17 cellular contexts compared by ENCODE assay signal in the genomic region with DNA sequence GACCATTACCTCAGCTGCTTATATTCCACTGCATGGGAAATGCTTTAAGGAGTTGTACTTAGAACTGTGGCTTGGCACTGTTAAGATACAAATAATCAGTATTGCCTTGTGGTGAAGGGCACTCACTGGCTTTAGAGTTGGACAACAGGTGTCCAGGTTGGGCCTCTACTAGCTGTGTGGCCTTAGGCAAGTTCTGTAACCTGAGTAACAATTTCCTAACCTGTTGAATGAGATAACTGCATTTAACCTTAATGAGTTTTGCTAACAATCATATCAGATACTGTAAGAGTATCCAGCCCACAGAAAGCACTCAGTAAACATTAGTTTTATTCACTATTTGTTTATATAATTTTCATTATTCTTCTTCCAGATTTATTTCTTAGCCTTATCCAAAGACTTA. TPM values are rescaled to one million over a fixed set of nuclear protein-coding genes. Genes with fewer than 3 reads are reported as not detected.
DNase-seq lines count a peak whose midpoint lies in the region; ATAC-seq and TF ChIP-seq lines count a peak whose summit lies in the region.
"Had no signal": no experiment of that assay in that cellular context is flagged by ENCODE, and none has a peak within 500 bp of the region (broad histone marks: within the 10 kb centered on the region; RNA-seq: fewer than 3 reads in every experiment).

No MANE protein-coding gene starts in this region.

- H3K27ac ChIP-seq in CD8-positive, alpha-beta T cell (ENCODE audit: low read depth, low read length): no peak overlapping the region
- H3K27ac ChIP-seq in KMS-11 (peak overlapping the region; percentile 17; the same call in 1 of the 2 replicates), OCI-LY7 (ENCODE audit: low read depth, low read length, poor library complexity, severe bottlenecking) (no peak overlapping the region)

- DNase-seq in CD8-positive, alpha-beta T cell: no peak
- DNase-seq in NCI-H2196 (lab: John Stamatoyannopoulos, UW; ENCODE audit: unreplicated experiment) (peak; percentile 62), astrocyte of the hippocampus (ENCODE audit: low read depth, low spot score) (peak; percentile 40), GDM1 (lab: John Stamatoyannopoulos, UW) (no peak), OCI-LY7 (ENCODE audit: low spot score) (no peak), amniotic stem cell (lab: John Stamatoyannopoulos, UW) (no peak)
- DNase-seq: CD4-positive, alpha-beta memory T cell; H9; Kasumi-1; NCI-H2171; NCI-H510A treated with DMSO at 0.1 percent for 48 hours; NK-92 treated with Interleukin-12 subunit alpha and Interleukin-12 subunit beta, amount 100 ng/mL, for 24 hours; PC-3 had no signal

- H3K9me3 ChIP-seq in CD8-positive, alpha-beta T cell (ENCODE audit: low read length): no peaks in the 10 kb centered on the region
- H3K9me3 ChIP-seq in OCI-LY7 (ENCODE audit: low read length): no peaks in the 10 kb centered on the region

- no peaks in the 10 kb centered on the region for H3K9me3 Mint-ChIP-seq in CD8-positive, alpha-beta T cell
- H3K9me3 Mint-ChIP-seq: CD4-positive, alpha-beta memory T cell; H9 had no signal

- CTCF ChIA-PET in CD8-positive, alpha-beta T cell (lab: Charles Lee): interaction anchor here (0.6 to 0.7 kb wide), 2 partner anchors 14 to 258 kb away, joined by 3 read pairs; no protein-coding TSS in a partner anchor
- CTCF ChIA-PET in OCI-LY7 (lab: Charles Lee; ENCODE audit: unreplicated experiment): no interaction called here

- H3K79me2 ChIP-seq in KMS-11 (ENCODE audit: insufficient read depth, low read depth): no peaks in the 10 kb centered on the region
- H3K79me2 ChIP-seq in OCI-LY7 (ENCODE audit: insufficient read depth, low read depth, low read length): no peaks in the 10 kb centered on the region

- no peaks in the 10 kb centered on the region for H3K4me1 ChIP-seq in CD8-positive, alpha-beta T cell (ENCODE audit: insufficient read depth, low read length)
- H3K4me1 ChIP-seq in KMS-11 (ENCODE audit: low read depth, poor library complexity, severe bottlenecking): peaks cover 39% of the 10 kb centered on the region
- no peaks in the 10 kb centered on the region for H3K4me1 ChIP-seq in OCI-LY7 (ENCODE audit: insufficient read depth, low read length, poor library complexity, severe bottlenecking)

- no peaks in the 10 kb centered on the region for H3K27me3 ChIP-seq in CD8-positive, alpha-beta T cell (ENCODE audit: insufficient read depth, low read length)
- no peaks in the 10 kb centered on the region for H3K27me3 ChIP-seq in KMS-11 (ENCODE audit: insufficient read depth, low read depth)

- H2AFZ ChIP-seq in KMS-11 (ENCODE audit: low read depth): no peak overlapping the region
- H2AFZ ChIP-seq in OCI-LY7 (ENCODE audit: low read length): no peak overlapping the region

- H3K36me3 Mint-ChIP-seq in CD8-positive, alpha-beta T cell: peaks cover 65% of the 10 kb centered on the region

- H3K27me3 Mint-ChIP-seq in CD8-positive, alpha-beta T cell (ENCODE audit: low read depth): no peaks in the 10 kb centered on the region
- H3K27me3 Mint-ChIP-seq: B cell; CD4-positive, alpha-beta memory T cell had no signal

- H3K9ac ChIP-seq in KMS-11: no peak overlapping the region

- H4K20me1 ChIP-seq in KMS-11 (ENCODE audit: insufficient read depth) (no peaks in the 10 kb centered on the region; the same call in 1 of the 2 replicates), OCI-LY7 (ENCODE audit: insufficient read depth, low read length) (no peaks in the 10 kb centered on the region)

- H3K27ac Mint-ChIP-seq in CD8-positive, alpha-beta T cell: peak overlapping the region; percentile 7
- H3K27ac Mint-ChIP-seq: B cell had no signal

- H3K4me3 Mint-ChIP-seq in CD8-positive, alpha-beta T cell: no peak overlapping the region
- H3K4me3 Mint-ChIP-seq: B cell; CD4-positive, alpha-beta memory T cell; H9 had no signal

- no peaks in the 10 kb centered on the region for H3K36me3 ChIP-seq in CD8-positive, alpha-beta T cell (ENCODE audit: insufficient read depth, low read length)
- H3K36me3 ChIP-seq in KMS-11 (ENCODE audit: insufficient read depth): no peaks in the 10 kb centered on the region
- H3K36me3 ChIP-seq in OCI-LY7 (ENCODE audit: insufficient read depth, low read length): peaks cover 63% of the 10 kb centered on the region

- peak overlapping the region; percentile 37; the same call in 1 of the 2 replicates for H3K4me2 ChIP-seq in KMS-11
- no peak overlapping the region for H3K4me2 ChIP-seq in OCI-LY7 (ENCODE audit: low read length)

- BruUV-seq in OCI-LY7 (replicated peaks; lab: Mats Ljungman, UMichigan): no TSS peak

- H3K9me2 ChIP-seq in OCI-LY7 (ENCODE audit: insufficient read depth, low read length): no peaks in the 10 kb centered on the region

- intact Hi-C loops in CD8-positive, alpha-beta T cell (cut with DNase I, micrococcal nuclease): no loop called here
- intact Hi-C loops in OCI-LY7 (cut with micrococcal nuclease; ENCODE audit: unreplicated experiment): no loop called here

- peaks cover 4% of the 10 kb centered on the region for H3K4me1 Mint-ChIP-seq in CD8-positive, alpha-beta T cell (ENCODE audit: low read depth)
- H3K4me1 Mint-ChIP-seq: B cell had no signal

- POLR2A ChIA-PET in CD8-positive, alpha-beta T cell (lab: Charles Lee): interaction anchor here (0.7 kb wide), 1 partner anchor 16 kb away, joined by 4 read pairs; no protein-coding TSS in a partner anchor
- POLR2A ChIA-PET in OCI-LY7 (lab: Charles Lee): interaction anchor here (0.6 kb wide), 1 partner anchor 39 kb away, joined by 3 read pairs; no protein-coding TSS in a partner anchor

- ATAC-seq in CD8-positive, alpha-beta T cell: no peak
- no peak for ATAC-seq in HG03342 (IDR thresholded peaks at IDR 0.05; ENCODE audit: unreplicated experiment)
- ATAC-seq: PC-3, Right ventricle myocardium inferior had no signal

- no peak for TF ChIP-seq CTCF in CD8-positive, alpha-beta T cell (IDR thresholded peaks at IDR 0.05)
- no peak for TF ChIP-seq CTCF in KMS-11 (conservative IDR thresholded peaks at IDR 0.05; ENCODE audit: low read depth, low read length)
- no peak for TF ChIP-seq CTCF in OCI-LY7 (conservative IDR thresholded peaks at IDR 0.05; ENCODE audit: low read length)

- H3K4me3 ChIP-seq in CD8-positive, alpha-beta T cell (ENCODE audit: low read depth, low read length): no peak overlapping the region
- H3K4me3 ChIP-seq in KMS-11 (IDR thresholded peaks at IDR 0.05; ENCODE audit: insufficient read depth, low read depth, low read length) (no peak overlapping the region), OCI-LY7 (ENCODE audit: low read depth, low read length, poor library complexity, severe bottlenecking) (no peak overlapping the region)

RNA-seq across cellular contexts. Expression of gene HK3, which starts 17.2 kb away (rescaled TPM):
- not detected for total RNA-seq in CD8-positive, alpha-beta T cell
- 0.38 TPM in 1 of 2 replicates, not detected in the other for total RNA-seq in OCI-LY7 (2014; rRNA removed; shearing (Covaris generic))
- not detected in 2 replicates for total RNA-seq in OCI-LY7 (2022)
- total RNA-seq: H9, PC-3 had no signal

Comparison
In these comparisons a context has a peak if more than half of its experiments do, and no peak if none do; other contexts are left out.
1. DNase-seq: peak in NCI-H2196 (single experiment) and astrocyte of the hippocampus (single experiment); none in CD8-positive, alpha-beta T cell (0 of 7), GDM1 (single experiment), OCI-LY7 (single experiment) and amniotic stem cell (single experiment).